ENCODE assay signal across 18 cellular contexts in genomic region chr5:68299105-68299504, GRCh38.
A peak's percentile ranks its signal among the peaks of the same experiment; 100 is the strongest.
DNase-seq lines count a peak whose midpoint lies in the region; ATAC-seq and TF ChIP-seq lines count a peak whose summit lies in the region.
"Had no signal": no experiment of that assay in that cellular context is flagged by ENCODE, and none has a peak within 500 bp of the region (broad histone marks: within the 10 kb centered on the region; RNA-seq: fewer than 3 reads in every experiment).

No MANE protein-coding gene starts in this region.

- peak overlapping the region; percentile 29 for H3K27ac Mint-ChIP-seq in activated naive CD8-positive, alpha-beta T cell
- H3K27ac Mint-ChIP-seq in activated naive CD8-positive, alpha-beta T cell treated with anti-CD3 and anti-CD28 coated beads for 36 hours, result no peak overlapping the region
- peak overlapping the region; percentile 58 to 60 for H3K27ac Mint-ChIP-seq in natural killer cell
- H3K27ac Mint-ChIP-seq: HFFc6 had no signal

- H3K36me3 Mint-ChIP-seq in activated naive CD8-positive, alpha-beta T cell, result peaks cover 32% of the 10 kb centered on the region
- peaks cover 49% of the 10 kb centered on the region for H3K36me3 Mint-ChIP-seq in activated naive CD8-positive, alpha-beta T cell treated with anti-CD3 and anti-CD28 coated beads for 36 hours
- H3K36me3 Mint-ChIP-seq in natural killer cell, result peaks cover 37% of the 10 kb centered on the region

- H3K9ac ChIP-seq in adipocyte (ENCODE audit: low read length), result peak overlapping the region; percentile 7

- no peak for ATAC-seq in natural killer cell
- no peak for ATAC-seq in GM21717 (IDR thresholded peaks at IDR 0.05; ENCODE audit: unreplicated experiment)
- ATAC-seq in HG02852 (IDR thresholded peaks at IDR 0.05; ENCODE audit: unreplicated experiment), result no peak

- intact Hi-C loops in natural killer cell (cut with micrococcal nuclease), result no loop called here
- intact Hi-C loops in uterus (cut with DNase I; ENCODE audit: low total_unique reads), result no loop called here

- no peaks in the 10 kb centered on the region for H3K27me3 ChIP-seq in adipocyte (replicated peaks; ENCODE audit: control insufficient read depth, insufficient read depth, low read length)
- no peaks in the 10 kb centered on the region for H3K27me3 ChIP-seq in uterus

- H3K4me1 ChIP-seq in adipocyte (ENCODE audit: control insufficient read depth, insufficient read depth, low read length), result peaks cover 36% of the 10 kb centered on the region
- H3K4me1 ChIP-seq in uterus, result no peaks in the 10 kb centered on the region

- peaks cover 77% of the 10 kb centered on the region for H3K36me3 ChIP-seq in adipocyte (ENCODE audit: control insufficient read depth, insufficient read depth, low read length, severe bottlenecking)
- no peaks in the 10 kb centered on the region for H3K36me3 ChIP-seq in uterus

- no peaks in the 10 kb centered on the region for H3K27me3 Mint-ChIP-seq in activated naive CD8-positive, alpha-beta T cell
- H3K27me3 Mint-ChIP-seq in activated naive CD8-positive, alpha-beta T cell treated with anti-CD3 and anti-CD28 coated beads for 36 hours, result no peaks in the 10 kb centered on the region
- no peaks in the 10 kb centered on the region for H3K27me3 Mint-ChIP-seq in natural killer cell (ENCODE audit: low read depth in 2 of 2)

- no peak for DNase-seq in activated naive CD8-positive, alpha-beta T cell treated with anti-CD3 and anti-CD28 coated beads for 36 hours
- DNase-seq in adipocyte (ENCODE audit: low read depth), result no peak
- no peak for DNase-seq in natural killer cell
- no peak for DNase-seq in uterus
- DNase-seq: C1 segment of cervical spinal cord; DMS 273 treated with DMSO at 0.1 percent for 48 hours; GF-D8; HFFc6; NCI-H1105 treated with DMSO at 0.1 percent for 48 hours; NCI-H187; NCI-H2171; NCI-H446; NK-92 treated with Interleukin-12 subunit alpha and Interleukin-12 subunit beta, amount 100 ng/mL, for 24 hours; OCI-M1; SHP77 treated with DMSO at 0.1 percent for 48 hours had no signal

- no peaks in the 10 kb centered on the region for H3K9me3 Mint-ChIP-seq in activated naive CD8-positive, alpha-beta T cell (ENCODE audit: low read depth)
- no peaks in the 10 kb centered on the region for H3K9me3 Mint-ChIP-seq in activated naive CD8-positive, alpha-beta T cell treated with anti-CD3 and anti-CD28 coated beads for 36 hours
- no peaks in the 10 kb centered on the region for H3K9me3 Mint-ChIP-seq in natural killer cell
- H3K9me3 Mint-ChIP-seq: HFFc6 had no signal

- H3K4me3 ChIP-seq in adipocyte (ENCODE audit: low read length) (no peak overlapping the region), uterus (no peak overlapping the region)

- peak overlapping the region; percentile 14 to 16 for H3K27ac ChIP-seq in uterus

- H3K9me3 ChIP-seq in adipocyte (ENCODE audit: control insufficient read depth, low read length) (no peaks in the 10 kb centered on the region), uterus (no peaks in the 10 kb centered on the region)

- TF ChIP-seq POLR2A in uterus (IDR thresholded peaks at IDR 0.05), result no peak

- peaks cover 16% of the 10 kb centered on the region for H3K4me1 Mint-ChIP-seq in activated naive CD8-positive, alpha-beta T cell (ENCODE audit: low read depth)
- H3K4me1 Mint-ChIP-seq in activated naive CD8-positive, alpha-beta T cell treated with anti-CD3 and anti-CD28 coated beads for 36 hours, result peaks cover 28% of the 10 kb centered on the region
- peaks cover 39 to 42% of the 10 kb centered on the region in 2 donors for H3K4me1 Mint-ChIP-seq in natural killer cell

- no peak overlapping the region for H3K4me3 Mint-ChIP-seq in activated naive CD8-positive, alpha-beta T cell
- no peak overlapping the region for H3K4me3 Mint-ChIP-seq in activated naive CD8-positive, alpha-beta T cell treated with anti-CD3 and anti-CD28 coated beads for 36 hours
- no peak overlapping the region for H3K4me3 Mint-ChIP-seq in natural killer cell
- H3K4me3 Mint-ChIP-seq: HFFc6 had no signal

- TF ChIP-seq CTCF in natural killer cell (IDR thresholded peaks at IDR 0.05) (no peak), uterus (IDR thresholded peaks at IDR 0.05) (no peak)
